29 cellular contexts compared by ENCODE assay signal in the genomic region with DNA sequence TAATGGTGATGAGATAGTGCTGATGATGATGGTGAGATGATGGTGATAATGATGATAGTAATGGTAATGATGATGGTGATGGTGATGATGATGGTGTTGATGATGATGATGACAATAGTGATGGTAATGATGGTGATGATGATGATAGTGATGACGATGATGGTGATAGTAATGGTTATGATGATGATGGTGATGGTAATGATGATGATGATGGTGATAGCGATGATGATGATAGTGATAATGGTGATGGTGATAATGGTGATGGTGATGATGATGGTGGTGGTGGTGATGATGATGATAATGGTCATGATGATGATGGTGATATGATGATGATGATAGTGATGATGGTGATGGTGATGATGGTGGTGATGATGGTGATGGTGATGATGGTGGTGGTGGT.
"Had no signal": no experiment of that assay in that cellular context is flagged by ENCODE, and none has a peak within 500 bp of the region (broad histone marks: within the 10 kb centered on the region; RNA-seq: fewer than 3 reads in every experiment).

No MANE protein-coding gene starts in this region.

- H3K4me3 ChIP-seq: ascending aorta, breast epithelium, coronary artery, dorsolateral prefrontal cortex had no signal

- H3K36me3 ChIP-seq: ascending aorta, breast epithelium had no signal

- H3K27ac ChIP-seq: ascending aorta, breast epithelium, coronary artery, dorsolateral prefrontal cortex, VCaP had no signal

- DNase-seq: activated CD4-positive, alpha-beta memory T cell treated with anti-CD3 and anti-CD28 coated beads, Interleukin-2, amount 10 ng/mL, durations not matched to agents 7 days and 5 days; activated CD4-positive, alpha-beta T cell treated with anti-CD3 and anti-CD28 coated beads for 1 hour; activated CD4-positive, alpha-beta T cell treated with anti-CD3 and anti-CD28 coated beads for 4 hours; activated CD4-positive, alpha-beta T cell treated with anti-CD3 and anti-CD28 coated beads, Interleukin-2, amount 10 ng/mL, durations not matched to agents 7 days and 5 days; activated CD4-positive, alpha-beta T cell treated with anti-CD3 and anti-CD28 coated beads, Interleukin-2, amount 50 U/mL, for 4 hours; activated CD8-positive, alpha-beta memory T cell treated with anti-CD3 and anti-CD28 coated beads, Interleukin-2, amount 50 U/mL, for 48 hours; activated gamma-delta T cell; activated naive CD4-positive, alpha-beta T cell; activated naive CD4-positive, alpha-beta T cell treated with anti-CD3 and anti-CD28 coated beads, Interleukin-2, amount 10 ng/mL, durations not matched to agents 7 days and 5 days; activated naive CD8-positive, alpha-beta T cell treated with anti-CD3 and anti-CD28 coated beads, Interleukin-2, amount 10 ng/mL, durations not matched to agents 7 days and 5 days; activated T-cell treated with anti-CD3 and anti-CD28 coated beads for 4 hours; activated T-cell treated with anti-CD3 and anti-CD28 coated beads, Interleukin-2, amount 50 U/mL, for 24 hours; activated T-cell treated with anti-CD3 and anti-CD28 coated beads, Interleukin-2, amount 50 U/mL, for 72 hours; dorsolateral prefrontal cortex; effector memory CD4-positive, alpha-beta T cell; foreskin fibroblast; hippocampal formation had no signal

- H3K27me3 ChIP-seq: ascending aorta had no signal

- H3K4me3 Mint-ChIP-seq: activated CD4-positive, alpha-beta memory T cell treated with anti-CD3 and anti-CD28 coated beads, Interleukin-2, amount 10 ng/mL, durations not matched to agents 7 days and 5 days; activated CD4-positive, alpha-beta T cell treated with anti-CD3 and anti-CD28 coated beads, Interleukin-2, amount 10 ng/mL, durations not matched to agents 7 days and 5 days; activated naive CD4-positive, alpha-beta T cell treated with anti-CD3 and anti-CD28 coated beads, Interleukin-2, amount 10 ng/mL, durations not matched to agents 7 days and 5 days; activated naive CD8-positive, alpha-beta T cell treated with anti-CD3 and anti-CD28 coated beads, Interleukin-2, amount 10 ng/mL, durations not matched to agents 7 days and 5 days; activated T-cell treated with anti-CD3 and anti-CD28 coated beads, Interleukin-2, amount 50 U/mL, for 24 hours; activated T-cell treated with anti-CD3 and anti-CD28 coated beads, Interleukin-2, amount 50 U/mL, for 72 hours; brain; central memory CD8-positive, alpha-beta T cell; dendritic cell treated with granulocyte-macrophage colony-stimulating factor and Interleukin-4, amounts not matched to agents 40 ng/mL and 50 ng/mL, for 4 days; endodermal cell; WTC11 had no signal

- H3K27ac Mint-ChIP-seq: activated CD4-positive, alpha-beta memory T cell treated with anti-CD3 and anti-CD28 coated beads, Interleukin-2, amount 10 ng/mL, durations not matched to agents 7 days and 5 days; activated CD4-positive, alpha-beta T cell treated with anti-CD3 and anti-CD28 coated beads, Interleukin-2, amount 10 ng/mL, durations not matched to agents 7 days and 5 days; activated naive CD4-positive, alpha-beta T cell treated with anti-CD3 and anti-CD28 coated beads, Interleukin-2, amount 10 ng/mL, durations not matched to agents 7 days and 5 days; activated naive CD4-positive, alpha-beta T cell treated with anti-CD3 and anti-CD28 coated beads, Interleukin-2, amount 50 U/mL, for 72 hours; activated naive CD8-positive, alpha-beta T cell treated with anti-CD3 and anti-CD28 coated beads, Interleukin-2, amount 10 ng/mL, durations not matched to agents 7 days and 5 days; activated T-cell treated with anti-CD3 and anti-CD28 coated beads, Interleukin-2, amount 50 U/mL, for 24 hours; activated T-cell treated with anti-CD3 and anti-CD28 coated beads, Interleukin-2, amount 50 U/mL, for 72 hours; brain; dendritic cell treated with granulocyte-macrophage colony-stimulating factor and Interleukin-4, amounts not matched to agents 40 ng/mL and 50 ng/mL, for 4 days; endodermal cell; WTC11 had no signal

- H3K4me1 Mint-ChIP-seq: activated CD4-positive, alpha-beta memory T cell treated with anti-CD3 and anti-CD28 coated beads, Interleukin-2, amount 10 ng/mL, durations not matched to agents 7 days and 5 days; activated CD4-positive, alpha-beta T cell treated with anti-CD3 and anti-CD28 coated beads, Interleukin-2, amount 10 ng/mL, durations not matched to agents 7 days and 5 days; activated naive CD4-positive, alpha-beta T cell treated with anti-CD3 and anti-CD28 coated beads, Interleukin-2, amount 10 ng/mL, durations not matched to agents 7 days and 5 days; activated naive CD8-positive, alpha-beta T cell treated with anti-CD3 and anti-CD28 coated beads, Interleukin-2, amount 10 ng/mL, durations not matched to agents 7 days and 5 days; brain; central memory CD8-positive, alpha-beta T cell had no signal

- H3K9me3 Mint-ChIP-seq: activated CD4-positive, alpha-beta memory T cell treated with anti-CD3 and anti-CD28 coated beads, Interleukin-2, amount 10 ng/mL, durations not matched to agents 7 days and 5 days; activated CD4-positive, alpha-beta T cell treated with anti-CD3 and anti-CD28 coated beads, Interleukin-2, amount 10 ng/mL, durations not matched to agents 7 days and 5 days; activated naive CD4-positive, alpha-beta T cell treated with anti-CD3 and anti-CD28 coated beads, Interleukin-2, amount 10 ng/mL, durations not matched to agents 7 days and 5 days; activated naive CD4-positive, alpha-beta T cell treated with anti-CD3 and anti-CD28 coated beads, Interleukin-2, amount 50 U/mL, for 72 hours; activated T-cell treated with anti-CD3 and anti-CD28 coated beads, Interleukin-2, amount 50 U/mL, for 72 hours; central memory CD8-positive, alpha-beta T cell; dendritic cell treated with granulocyte-macrophage colony-stimulating factor and Interleukin-4, amounts not matched to agents 40 ng/mL and 50 ng/mL, for 4 days had no signal

- FAIRE-seq: frontal cortex had no signal

- ATAC-seq: activated naive CD4-positive, alpha-beta T cell treated with anti-CD3 and anti-CD28 coated beads, Interleukin-2, amount 50 U/mL, for 72 hours; activated T-cell treated with anti-CD3 and anti-CD28 coated beads, Interleukin-2, amount 50 U/mL, for 72 hours; esophagus mucosa; WTC11 had no signal

- H3K4me1 ChIP-seq: ascending aorta, breast epithelium had no signal

- H3K36me3 Mint-ChIP-seq: activated naive CD4-positive, alpha-beta T cell treated with anti-CD3 and anti-CD28 coated beads, Interleukin-2, amount 10 ng/mL, durations not matched to agents 7 days and 5 days; activated naive CD4-positive, alpha-beta T cell treated with anti-CD3 and anti-CD28 coated beads, Interleukin-2, amount 50 U/mL, for 72 hours; activated naive CD8-positive, alpha-beta T cell treated with anti-CD3 and anti-CD28 coated beads, Interleukin-2, amount 10 ng/mL, durations not matched to agents 7 days and 5 days; brain; WTC11 had no signal

- H3K27me3 Mint-ChIP-seq: central memory CD8-positive, alpha-beta T cell had no signal
